Comparison of ENCODE assay signal across 2 cellular contexts in genomic region chr10:111482621-111483216, GRCh38.
TF ChIP-seq lines count a peak whose summit lies in the region.

No MANE protein-coding gene starts in this region.

TF ChIP-seq in liver, 16 proteins besides CTCF, POLR2A, EP300 and RAD21 (continued from another document):
- TF ChIP-seq, protein P1, sequence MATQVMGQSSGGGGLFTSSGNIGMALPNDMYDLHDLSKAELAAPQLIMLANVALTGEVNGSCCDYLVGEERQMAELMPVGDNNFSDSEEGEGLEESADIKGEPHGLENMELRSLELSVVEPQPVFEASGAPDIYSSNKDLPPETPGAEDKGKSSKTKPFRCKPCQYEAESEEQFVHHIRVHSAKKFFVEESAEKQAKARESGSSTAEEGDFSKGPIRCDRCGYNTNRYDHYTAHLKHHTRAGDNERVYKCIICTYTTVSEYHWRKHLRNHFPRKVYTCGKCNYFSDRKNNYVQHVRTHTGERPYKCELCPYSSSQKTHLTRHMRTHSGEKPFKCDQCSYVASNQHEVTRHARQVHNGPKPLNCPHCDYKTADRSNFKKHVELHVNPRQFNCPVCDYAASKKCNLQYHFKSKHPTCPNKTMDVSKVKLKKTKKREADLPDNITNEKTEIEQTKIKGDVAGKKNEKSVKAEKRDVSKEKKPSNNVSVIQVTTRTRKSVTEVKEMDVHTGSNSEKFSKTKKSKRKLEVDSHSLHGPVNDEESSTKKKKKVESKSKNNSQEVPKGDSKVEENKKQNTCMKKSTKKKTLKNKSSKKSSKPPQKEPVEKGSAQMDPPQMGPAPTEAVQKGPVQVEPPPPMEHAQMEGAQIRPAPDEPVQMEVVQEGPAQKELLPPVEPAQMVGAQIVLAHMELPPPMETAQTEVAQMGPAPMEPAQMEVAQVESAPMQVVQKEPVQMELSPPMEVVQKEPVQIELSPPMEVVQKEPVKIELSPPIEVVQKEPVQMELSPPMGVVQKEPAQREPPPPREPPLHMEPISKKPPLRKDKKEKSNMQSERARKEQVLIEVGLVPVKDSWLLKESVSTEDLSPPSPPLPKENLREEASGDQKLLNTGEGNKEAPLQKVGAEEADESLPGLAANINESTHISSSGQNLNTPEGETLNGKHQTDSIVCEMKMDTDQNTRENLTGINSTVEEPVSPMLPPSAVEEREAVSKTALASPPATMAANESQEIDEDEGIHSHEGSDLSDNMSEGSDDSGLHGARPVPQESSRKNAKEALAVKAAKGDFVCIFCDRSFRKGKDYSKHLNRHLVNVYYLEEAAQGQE (IDR thresholded peaks at IDR 0.05) = no peak
- TF ChIP-seq GABPA (IDR thresholded peaks at IDR 0.05 in 1 of 2, conservative IDR thresholded peaks at IDR 0.05 in 1 of 2) (no peak), JUND (IDR thresholded peaks at IDR 0.05) (no peak), HNF4A (conservative IDR thresholded peaks at IDR 0.05) (peak in 1 of 2 donors; percentile 21), YY1 (IDR thresholded peaks at IDR 0.05) (no peak), RXRA (IDR thresholded peaks at IDR 0.05) (peak in 1 of 2 donors; percentile 10)

TF ChIP-seq in HepG2, 621 proteins besides CTCF, POLR2A, EP300 and RAD21 (continued from another document):
- TF ChIP-seq ELK4 (CRISPR knock-in tag; IDR thresholded peaks at IDR 0.05; ENCODE audit: borderline replicate concordance) = no peak
- TF ChIP-seq, protein P2, sequence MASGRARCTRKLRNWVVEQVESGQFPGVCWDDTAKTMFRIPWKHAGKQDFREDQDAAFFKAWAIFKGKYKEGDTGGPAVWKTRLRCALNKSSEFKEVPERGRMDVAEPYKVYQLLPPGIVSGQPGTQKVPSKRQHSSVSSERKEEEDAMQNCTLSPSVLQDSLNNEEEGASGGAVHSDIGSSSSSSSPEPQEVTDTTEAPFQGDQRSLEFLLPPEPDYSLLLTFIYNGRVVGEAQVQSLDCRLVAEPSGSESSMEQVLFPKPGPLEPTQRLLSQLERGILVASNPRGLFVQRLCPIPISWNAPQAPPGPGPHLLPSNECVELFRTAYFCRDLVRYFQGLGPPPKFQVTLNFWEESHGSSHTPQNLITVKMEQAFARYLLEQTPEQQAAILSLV (CRISPR knock-in tag; IDR thresholded peaks at IDR 0.05; ENCODE audit: borderline replicate concordance) = no peak
- no peak for TF ChIP-seq PTBP1 (IDR thresholded peaks at IDR 0.05; ENCODE audit: low read depth, low read length, poor library complexity, severe bottlenecking)
- no peak for TF ChIP-seq TRAFD1 (CRISPR knock-in tag; IDR thresholded peaks at IDR 0.05; ENCODE audit: borderline replicate concordance)
- no peak for TF ChIP-seq TGIF2 (CRISPR knock-in tag; IDR thresholded peaks at IDR 0.05)
TF ChIP-seq in HepG2: peak in this region for 0.
